ENCODE assay signal across 20 cellular contexts in the genomic region with DNA sequence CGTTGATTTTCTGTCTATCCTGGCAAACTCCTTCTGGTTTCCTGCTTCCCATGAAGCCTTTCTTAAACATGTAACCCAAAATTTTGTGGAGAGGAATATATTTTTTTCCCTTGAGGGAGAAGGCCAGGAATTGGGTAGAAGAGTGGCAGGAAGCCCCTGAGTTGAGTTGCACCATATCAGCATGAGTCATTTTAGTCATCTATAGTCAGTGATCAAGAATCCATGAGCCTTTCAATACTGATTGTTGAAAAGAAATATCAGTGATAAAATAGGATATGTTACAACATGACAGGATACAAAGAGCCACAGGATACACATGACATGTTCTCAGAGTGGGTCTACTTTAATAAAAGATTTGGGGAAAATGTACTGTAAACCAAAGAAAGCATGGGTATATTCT. TPM values are rescaled to one million over a fixed set of nuclear protein-coding genes. Genes with fewer than 3 reads are reported as not detected.
A peak's percentile ranks its signal among the peaks of the same experiment; 100 is the strongest.
DNase-seq lines count a peak whose midpoint lies in the region; FAIRE-seq and TF ChIP-seq lines count a peak whose summit lies in the region.
"Had no signal": no experiment of that assay in that cellular context is flagged by ENCODE, and none has a peak within 500 bp of the region (broad histone marks: within the 10 kb centered on the region; RNA-seq: fewer than 3 reads in every experiment).

No MANE protein-coding gene starts in this region.

- dilution Hi-C loops in mammary epithelial cell (cut with HindIII; ENCODE audit: low sequenced_read_pairs) (no loop called here), keratinocyte (cut with MboI; ENCODE audit: extremely low pct_ligation_motif_present, low sequenced_read_pairs) (no loop called here)

- BruUV-seq in mammary epithelial cell (replicated peaks; lab: Mats Ljungman, UMichigan), result no TSS peak

- intact Hi-C loops in mammary epithelial cell (cut with micrococcal nuclease), result no loop called here
- intact Hi-C loops in activated CD4-positive, alpha-beta memory T cell treated with anti-CD3 and anti-CD28 coated beads for 36 hours (cut with micrococcal nuclease), result no loop called here

- FAIRE-seq in keratinocyte (lab: Jason Lieb, UNC), result peak; percentile 32
- FAIRE-seq: G401.6 had no signal

- no peaks in the 10 kb centered on the region for H3K4me1 Mint-ChIP-seq in activated CD4-positive, alpha-beta memory T cell treated with anti-CD3 and anti-CD28 coated beads for 36 hours (ENCODE audit: low read depth)

- H3K79me2 ChIP-seq in ACC112 (ENCODE audit: control insufficient read depth, insufficient read depth, low read length, unreplicated experiment) (no peaks in the 10 kb centered on the region), mammary epithelial cell (ENCODE audit: insufficient read depth, low read length) (no peaks in the 10 kb centered on the region), keratinocyte (ENCODE audit: control insufficient read depth, insufficient read depth, low read length) (no peaks in the 10 kb centered on the region)

- no peak overlapping the region for H3K4me3 Mint-ChIP-seq in activated CD4-positive, alpha-beta memory T cell treated with anti-CD3 and anti-CD28 coated beads for 36 hours
- H3K4me3 Mint-ChIP-seq: GM23338, H9, HFFc6 had no signal

- H3K27ac Mint-ChIP-seq in activated CD4-positive, alpha-beta memory T cell treated with anti-CD3 and anti-CD28 coated beads for 36 hours, result no peak overlapping the region
- H3K27ac Mint-ChIP-seq: GM23338, H9, HFFc6 had no signal

- no peaks in the 10 kb centered on the region for H3K36me3 Mint-ChIP-seq in activated CD4-positive, alpha-beta memory T cell treated with anti-CD3 and anti-CD28 coated beads for 36 hours

- in situ Hi-C loops in mammary epithelial cell (cut with MboI; ENCODE audit: low sequenced_read_pairs in 2 of 2), result no loop called here

- 82% methylated on average over 1 of the region's 1 CpG for WGBS in mammary epithelial cell (ENCODE audit: low coverage, missing lambda C conversion rate)

- no peak for TF ChIP-seq CTCF in mammary epithelial cell (conservative IDR thresholded peaks at IDR 0.05 in 1 of 2, IDR thresholded peaks at IDR 0.05 in 1 of 2; ENCODE audit: extremely low read depth in 1 of 2, insufficient read depth in 1 of 2, low read depth in 1 of 2, low read length in 2 of 2)
- TF ChIP-seq CTCF in keratinocyte (optimal IDR thresholded peaks at IDR 0.05 in 1 of 3, IDR thresholded peaks at IDR 0.05 in 1 of 3, conservative IDR thresholded peaks at IDR 0.05 in 1 of 3; ENCODE audit: extremely low read depth in 1 of 3, insufficient read depth in 2 of 3, low read length in 3 of 3), result no peak

- H3K4me2 ChIP-seq in mammary epithelial cell (ENCODE audit: insufficient read depth, low read depth, low read length) (no peak overlapping the region), keratinocyte (ENCODE audit: control insufficient read depth, extremely low read depth, insufficient read depth, low read depth, low read length) (no peak overlapping the region)
- H3K4me2 ChIP-seq: GM23338 had no signal

- H2AFZ ChIP-seq in ACC112 (ENCODE audit: low read length, unreplicated experiment) (no peak overlapping the region), mammary epithelial cell (ENCODE audit: low read depth, low read length) (no peak overlapping the region), keratinocyte (ENCODE audit: control insufficient read depth, low read length) (no peak overlapping the region)
- H2AFZ ChIP-seq: GM23338 had no signal

- H3K9me3 ChIP-seq in mammary epithelial cell (replicated peaks; ENCODE audit: insufficient read depth, low read length), result no peaks in the 10 kb centered on the region
- no peaks in the 10 kb centered on the region for H3K9me3 ChIP-seq in keratinocyte (ENCODE audit: control insufficient read depth, low read depth, low read length)
- H3K9me3 ChIP-seq: MG63 had no signal

- H3K9me1 ChIP-seq in keratinocyte (ENCODE audit: control insufficient read depth, extremely low read depth, insufficient read depth, low read length), result no peaks in the 10 kb centered on the region

- peak overlapping the region; percentile 83 for H3K27ac ChIP-seq in ACC112 (ENCODE audit: low read depth, low read length)
- peak overlapping the region; percentile 26 for H3K27ac ChIP-seq in mammary epithelial cell (ENCODE audit: insufficient read depth, low read depth, low read length)
- H3K27ac ChIP-seq in keratinocyte (ENCODE audit: control insufficient read depth, insufficient read depth, low read length), result no peak overlapping the region
- H3K27ac ChIP-seq: SK-N-MC had no signal

- TF ChIP-seq POLR2A in erythroblast (IDR thresholded peaks at IDR 0.05; ENCODE audit: low read length), result no peak

- H3K9me3 Mint-ChIP-seq in activated CD4-positive, alpha-beta memory T cell treated with anti-CD3 and anti-CD28 coated beads for 36 hours, result no peaks in the 10 kb centered on the region
- H3K9me3 Mint-ChIP-seq: GM23338, H9, HFFc6 had no signal

- POLR2A ChIA-PET in activated CD4-positive, alpha-beta memory T cell treated with anti-CD3 and anti-CD28 coated beads for 36 hours (lab: Charles Lee), result no interaction called here

- H3K4me1 ChIP-seq in ACC112 (ENCODE audit: control insufficient read depth, insufficient read depth, low read length, unreplicated experiment) (peaks cover 66% of the 10 kb centered on the region), mammary epithelial cell (ENCODE audit: insufficient read depth, low read length) (peaks cover 47% of the 10 kb centered on the region), keratinocyte (ENCODE audit: control insufficient read depth, extremely low read depth, insufficient read depth, low read length) (peaks cover 14% of the 10 kb centered on the region)

- H3K36me3 ChIP-seq in ACC112 (ENCODE audit: insufficient read depth, low read length) (no peaks in the 10 kb centered on the region), mammary epithelial cell (ENCODE audit: insufficient read depth, low read length) (no peaks in the 10 kb centered on the region), keratinocyte (ENCODE audit: control insufficient read depth in 2 of 2, extremely low read depth in 1 of 2, insufficient read depth in 2 of 2, low read length in 2 of 2) (no peaks in the 10 kb centered on the region)
- H3K36me3 ChIP-seq: MG63 had no signal

- H3K27me3 ChIP-seq in ACC112 (ENCODE audit: insufficient read depth, low read length) (no peaks in the 10 kb centered on the region), mammary epithelial cell (ENCODE audit: insufficient read depth, low read length) (no peaks in the 10 kb centered on the region), keratinocyte (ENCODE audit: control insufficient read depth, extremely low read depth, insufficient read depth, low read length) (no peaks in the 10 kb centered on the region)
- H3K27me3 ChIP-seq: MG63 had no signal

- DNase-seq in HS-5 (ENCODE audit: low read depth), result peak; percentile 48
- no peak for DNase-seq in mammary epithelial cell
- no peak for DNase-seq in keratinocyte (ENCODE audit: low read depth, low spot score)
- no peak for DNase-seq in stimulated activated CD4-positive, alpha-beta T cell treated with anti-CD3 and anti-CD28 coated beads, Interleukin-15, amount 100 ng/mL, for 24 hours
- no peak for DNase-seq in erythroblast (lab: John Stamatoyannopoulos, UW)
- no peak for DNase-seq in activated CD4-positive, alpha-beta memory T cell treated with anti-CD3 and anti-CD28 coated beads for 36 hours
- DNase-seq: 8988T, H9, HFFc6, KBM-7, MG63, NCI-H1105 treated with DMSO at 0.1 percent for 48 hours, NCI-H2029, NCI-H446, NCI-H524 treated with DMSO at 0.1 percent for 48 hours, SIG-M5 had no signal

- H3K27me3 Mint-ChIP-seq in activated CD4-positive, alpha-beta memory T cell treated with anti-CD3 and anti-CD28 coated beads for 36 hours, result no peaks in the 10 kb centered on the region

- H3K9ac ChIP-seq in mammary epithelial cell (ENCODE audit: insufficient read depth, low read length) (no peak overlapping the region), keratinocyte (ENCODE audit: control insufficient read depth, extremely low read depth, insufficient read depth, low read length) (no peak overlapping the region)

- H4K20me1 ChIP-seq in mammary epithelial cell (ENCODE audit: insufficient read depth, low read length), result no peaks in the 10 kb centered on the region
- no peaks in the 10 kb centered on the region for H4K20me1 ChIP-seq in keratinocyte (ENCODE audit: control insufficient read depth, extremely low read depth, insufficient read depth, low read length)

- H3K4me3 ChIP-seq in ACC112 (ENCODE audit: low read depth, low read length) (peak overlapping the region; percentile 29; the same call in 1 of the 2 replicates), mammary epithelial cell (replicated peaks in 1 of 3; ENCODE audit: insufficient read depth in 1 of 3, low read depth in 2 of 3, low read length in 3 of 3) (no peak overlapping the region), keratinocyte (ENCODE audit: control insufficient read depth in 2 of 3, extremely low read depth in 1 of 3, insufficient read depth in 2 of 3, low read depth in 1 of 3, low read length in 3 of 3) (no peak overlapping the region)
- H3K4me3 ChIP-seq: GM23338, MG63, SK-N-MC had no signal

- CTCF ChIA-PET in mammary epithelial cell (lab: Charles Lee; ENCODE audit: low non-redundant PET), result no interaction called here
- CTCF ChIA-PET in activated CD4-positive, alpha-beta memory T cell treated with anti-CD3 and anti-CD28 coated beads for 36 hours (lab: Charles Lee), result no interaction called here

RNA-seq across cellular contexts. Expression of a gene that starts 29.2 kb away (rescaled TPM):
- total RNA-seq in mammary epithelial cell, result 1 to 10 TPM; 1.2 to 1.3 TPM
- 0.87 TPM for polyA plus RNA-seq in mammary epithelial cell
- polyA minus RNA-seq in mammary epithelial cell, result not detected
- 0.39 to 0.93 TPM (median 0.41 TPM) in 3 replicates for polyA plus RNA-seq in keratinocyte
- polyA plus RNA-seq in keratinocyte (2011; ENCODE audit: low read depth), result 0.67 TPM
- 0.43 and 0.69 TPM in 2 replicates for polyA plus RNA-seq in keratinocyte (2011; cell fraction: cytosol; rRNA removed)
- 0.65 and 0.88 TPM in 2 replicates for polyA plus RNA-seq in keratinocyte (2011; cell fraction: nucleus; rRNA removed)
- 0.31 and 0.89 TPM in 2 replicates for polyA plus RNA-seq in keratinocyte (2012; ENCODE audit: low replicate concordance)
- polyA minus RNA-seq in keratinocyte, result 0.80 to 1.1 TPM (median 0.98 TPM) in 3 replicates
- not detected for polyA minus RNA-seq in keratinocyte (2011; cell fraction: cytosol; rRNA and poly(A)+ RNA removed)
- 1.1 and 2.4 TPM in 2 replicates for polyA minus RNA-seq in keratinocyte (2011; cell fraction: nucleus; rRNA and poly(A)+ RNA removed)
- not detected for total RNA-seq in activated CD4-positive, alpha-beta memory T cell treated with anti-CD3 and anti-CD28 coated beads for 36 hours
